8 cellular contexts compared by ENCODE assay signal in genomic region chr16:2339521-2340484, GRCh38. TPM values are rescaled to one million over a fixed set of nuclear protein-coding genes. Genes with fewer than 3 reads are reported as not detected.
DNase-seq lines count a peak whose midpoint lies in the region; ATAC-seq and TF ChIP-seq lines count a peak whose summit lies in the region.

No MANE protein-coding gene starts in this region.

- H3K9me3 ChIP-seq in mucosa of rectum (ENCODE audit: control insufficient read depth in 2 of 2, low read length in 2 of 2) = no peaks in the 10 kb centered on the region

- H3K36me3 Mint-ChIP-seq in activated CD4-positive, alpha-beta memory T cell treated with anti-CD3 and anti-CD28 coated beads for 36 hours = peaks cover 2% of the 10 kb centered on the region
- peaks cover 3% of the 10 kb centered on the region for H3K36me3 Mint-ChIP-seq in endothelial cell (ENCODE audit: low read depth, unreplicated experiment)

- no peak overlapping the region for H3K27ac Mint-ChIP-seq in activated CD4-positive, alpha-beta memory T cell treated with anti-CD3 and anti-CD28 coated beads for 36 hours
- no peak overlapping the region for H3K27ac Mint-ChIP-seq in endothelial cell (ENCODE audit: unreplicated experiment)

- CTCF ChIA-PET in activated CD4-positive, alpha-beta memory T cell treated with anti-CD3 and anti-CD28 coated beads for 36 hours (lab: Charles Lee) = interaction anchor here (0.6 to 1.4 kb wide), 14 partner anchors 18 to 175 kb away, joined by 3 to 7 read pairs (median 4); partner anchors contain the start of genes CCNF, ECI1 and TEDC2

- no peak for TF ChIP-seq CTCF in endothelial cell (IDR thresholded peaks at IDR 0.05; ENCODE audit: unreplicated experiment)

- peak overlapping the region; percentile 60 to 67 for H3K4me3 ChIP-seq in mucosa of rectum (ENCODE audit: low read length in 2 of 2)

- H3K27me3 Mint-ChIP-seq in activated CD4-positive, alpha-beta memory T cell treated with anti-CD3 and anti-CD28 coated beads for 36 hours = peaks cover 4% of the 10 kb centered on the region
- peaks cover 12% of the 10 kb centered on the region for H3K27me3 Mint-ChIP-seq in endothelial cell (ENCODE audit: unreplicated experiment)

- H3K4me3 Mint-ChIP-seq in activated CD4-positive, alpha-beta memory T cell treated with anti-CD3 and anti-CD28 coated beads for 36 hours = peak overlapping the region; percentile 76
- H3K4me3 Mint-ChIP-seq in endothelial cell (ENCODE audit: unreplicated experiment) = peak overlapping the region; percentile 87

- POLR2A ChIA-PET in activated CD4-positive, alpha-beta memory T cell treated with anti-CD3 and anti-CD28 coated beads for 36 hours (lab: Charles Lee) = no interaction called here

- H3K9me3 Mint-ChIP-seq in activated CD4-positive, alpha-beta memory T cell treated with anti-CD3 and anti-CD28 coated beads for 36 hours = no peaks in the 10 kb centered on the region
- no peaks in the 10 kb centered on the region for H3K9me3 Mint-ChIP-seq in endothelial cell (ENCODE audit: unreplicated experiment)

- ATAC-seq in HG02588 (IDR thresholded peaks at IDR 0.05; ENCODE audit: unreplicated experiment) = peak; percentile 37

- no peaks in the 10 kb centered on the region for H3K36me3 ChIP-seq in mucosa of rectum (ENCODE audit: control insufficient read depth in 2 of 2, insufficient read depth in 2 of 2, low read length in 2 of 2)

- DNase-seq in NCI-H2107 (lab: John Stamatoyannopoulos, UW) = peak; percentile 6
- no peak for DNase-seq in NCI-H2107 treated with DMSO at 0.1 percent for 48 hours (lab: John Stamatoyannopoulos, UW; ENCODE audit: unreplicated experiment)
- peak; percentile 6 for DNase-seq in NCI-H2081 treated with DMSO at 0.1 percent for 48 hours (lab: John Stamatoyannopoulos, UW)
- peak; percentile 51 for DNase-seq in activated CD4-positive, alpha-beta memory T cell treated with anti-CD3 and anti-CD28 coated beads for 36 hours
- DNase-seq in endothelial cell (ENCODE audit: low spot score) = peak; percentile 42
- peak in 41 of 49 donors; percentile 25 to 85 (median 59) for DNase-seq in substantia nigra (lab: John Stamatoyannopoulos, UW)

- H3K9ac ChIP-seq in mucosa of rectum (ENCODE audit: low read depth in 1 of 2, low read length in 2 of 2) = peak overlapping the region; percentile 47 to 54

- peaks cover 9 to 14% of the 10 kb centered on the region in 2 donors for H3K4me1 ChIP-seq in mucosa of rectum (ENCODE audit: control insufficient read depth in 2 of 2, insufficient read depth in 2 of 2, low read length in 2 of 2)

- intact Hi-C loops in activated CD4-positive, alpha-beta memory T cell treated with anti-CD3 and anti-CD28 coated beads for 36 hours (cut with micrococcal nuclease) = loop anchor here (1.0 to 2.0 kb wide), 3 partner anchors 89 to 161 kb away; partner anchors contain the start of gene CCNF

- H3K27me3 ChIP-seq in mucosa of rectum (ENCODE audit: control insufficient read depth in 2 of 2, insufficient read depth in 2 of 2, low read length in 2 of 2) = peaks cover 6 to 10% of the 10 kb centered on the region in 2 donors

- H3K4me1 Mint-ChIP-seq in activated CD4-positive, alpha-beta memory T cell treated with anti-CD3 and anti-CD28 coated beads for 36 hours (ENCODE audit: low read depth) = peaks cover 22% of the 10 kb centered on the region
- peaks cover 8% of the 10 kb centered on the region for H3K4me1 Mint-ChIP-seq in endothelial cell (ENCODE audit: unreplicated experiment)

- H3K27ac ChIP-seq in mucosa of rectum (ENCODE audit: low read depth in 2 of 2, low read length in 2 of 2) = no peak overlapping the region
- peak overlapping the region; percentile 90 for H3K27ac ChIP-seq in substantia nigra (ENCODE audit: low read depth, low read length, poor library complexity, severe bottlenecking)

RNA-seq across cellular contexts. Expression of gene ABCA3, which starts 0.7 kb away (rescaled TPM):
- 1 to 10 TPM; 6.1 to 6.4 TPM for total RNA-seq in activated CD4-positive, alpha-beta memory T cell treated with anti-CD3 and anti-CD28 coated beads for 36 hours
- 10.4 TPM for total RNA-seq in endothelial cell (ENCODE audit: unreplicated experiment)
